Comparison of ENCODE assay signal across 28 cellular contexts in genomic region chr13:51981355-51981754, GRCh38. TPM values are rescaled to one million over a fixed set of nuclear protein-coding genes. Genes with fewer than 3 reads are reported as not detected.
A peak's percentile ranks its signal among the peaks of the same experiment; 100 is the strongest.
DNase-seq lines count a peak whose midpoint lies in the region; ATAC-seq, FAIRE-seq and TF ChIP-seq lines count a peak whose summit lies in the region.
"Had no signal": no experiment of that assay in that cellular context is flagged by ENCODE, and none has a peak within 500 bp of the region (broad histone marks: within the 10 kb centered on the region; RNA-seq: fewer than 3 reads in every experiment).

No MANE protein-coding gene starts in this region.

- no peak overlapping the region for H3K4me3 ChIP-seq in HepG2 (replicated peaks in 1 of 3; ENCODE audit: insufficient read depth in 1 of 3, low read depth in 2 of 3, low read length in 3 of 3)
- no peak overlapping the region for H3K4me3 ChIP-seq in right lobe of liver
- no peak overlapping the region for H3K4me3 ChIP-seq in cardiac fibroblast (replicated peaks in 1 of 2; ENCODE audit: low read depth in 2 of 2, low read length in 2 of 2)
- no peak overlapping the region for H3K4me3 ChIP-seq in BE2C (ENCODE audit: low read depth, low read length)
- H3K4me3 ChIP-seq in PC-3 (ENCODE audit: low read length), result no peak overlapping the region
- H3K4me3 ChIP-seq: left ventricle myocardium inferior, mucosa of descending colon, SJSA1, tibial artery had no signal

- H3K9me2 ChIP-seq in PC-3 (replicated peaks; ENCODE audit: low read length), result no peaks in the 10 kb centered on the region

- no peaks in the 10 kb centered on the region for H3K27me3 ChIP-seq in HepG2 (ENCODE audit: control insufficient read depth in 1 of 2, insufficient read depth in 2 of 2, low read length in 2 of 2)
- no peaks in the 10 kb centered on the region for H3K27me3 ChIP-seq in right lobe of liver
- H3K27me3 ChIP-seq in BE2C, result peaks cover 2% of the 10 kb centered on the region; the same call in 1 of the 2 replicates
- H3K27me3 ChIP-seq in PC-3 (ENCODE audit: low read length), result no peaks in the 10 kb centered on the region
- H3K27me3 ChIP-seq: tibial artery had no signal

- 82% methylated on average over 4 of the region's 4 CpGs for WGBS in HepG2 (ENCODE audit: low lambda C conversion rate)
- WGBS in right lobe of liver (ENCODE audit: insufficient coverage, low coverage, low lambda C conversion rate, missing lambda C conversion rate), result 79% methylated on average over 4 of the region's 4 CpGs

- H3K36me3 Mint-ChIP-seq in mesothelial cell of epicardium, result peaks cover 28% of the 10 kb centered on the region
- H3K36me3 Mint-ChIP-seq in activated naive CD4-positive, alpha-beta T cell treated with anti-CD3 and anti-CD28 coated beads for 36 hours (ENCODE audit: low read depth), result no peaks in the 10 kb centered on the region
- H3K36me3 Mint-ChIP-seq: activated naive CD8-positive, alpha-beta T cell treated with anti-CD3 and anti-CD28 coated beads, Interleukin-2, amount 10 ng/mL, durations not matched to agents 7 days and 5 days; IgD-negative memory B cell had no signal

- no peak for TF ChIP-seq EP300 in HepG2 (IDR thresholded peaks at IDR 0.05; ENCODE audit: low read depth in 2 of 2, low read length in 2 of 2)
- TF ChIP-seq EP300 in HepG2 (CRISPR knock-in tag; IDR thresholded peaks at IDR 0.05; ENCODE audit: borderline replicate concordance), result no peak

- peaks cover 88% of the 10 kb centered on the region for H3K4me1 ChIP-seq in HepG2 (ENCODE audit: insufficient read depth, low read length)
- H3K4me1 ChIP-seq in right lobe of liver, result peaks cover 0 to 18% (median 5%) of the 10 kb centered on the region in 4 donors
- no peaks in the 10 kb centered on the region for H3K4me1 ChIP-seq in BE2C
- H3K4me1 ChIP-seq in PC-3 (ENCODE audit: insufficient read depth, low read length), result no peaks in the 10 kb centered on the region
- H3K4me1 ChIP-seq: SJSA1 had no signal

- peaks cover 34% of the 10 kb centered on the region for H3K4me1 Mint-ChIP-seq in mesothelial cell of epicardium
- H3K4me1 Mint-ChIP-seq in activated naive CD4-positive, alpha-beta T cell treated with anti-CD3 and anti-CD28 coated beads for 36 hours (ENCODE audit: low read depth), result no peaks in the 10 kb centered on the region
- H3K4me1 Mint-ChIP-seq: activated naive CD8-positive, alpha-beta T cell treated with anti-CD3 and anti-CD28 coated beads, Interleukin-2, amount 10 ng/mL, durations not matched to agents 7 days and 5 days; IgD-negative memory B cell had no signal

- H4K20me1 ChIP-seq in HepG2 (ENCODE audit: insufficient read depth, low read length) (no peaks in the 10 kb centered on the region; the same call in 1 of the 2 replicates), PC-3 (ENCODE audit: low read length) (no peaks in the 10 kb centered on the region)

- TF ChIP-seq POLR2A in HepG2 (IDR thresholded peaks at IDR 0.05; ENCODE audit: insufficient read depth in 1 of 2, low read depth in 2 of 2, low read length in 2 of 2) (no peak), right lobe of liver (IDR thresholded peaks at IDR 0.05) (no peak), GM12892 (IDR thresholded peaks at IDR 0.05; ENCODE audit: low read depth, low read length) (no peak)

- H3K4me3 Mint-ChIP-seq in mesothelial cell of epicardium, result peak overlapping the region; percentile 33
- H3K4me3 Mint-ChIP-seq in activated naive CD4-positive, alpha-beta T cell treated with anti-CD3 and anti-CD28 coated beads for 36 hours, result no peak overlapping the region
- H3K4me3 Mint-ChIP-seq: activated naive CD8-positive, alpha-beta T cell treated with anti-CD3 and anti-CD28 coated beads, Interleukin-2, amount 10 ng/mL, durations not matched to agents 7 days and 5 days; activated T-helper 17 cell treated with anti-CD3 and anti-CD28 coated beads, Interleukin-2, amount 50 U/mL, for 72 hours; brain; IgD-negative memory B cell had no signal

- ATAC-seq in HepG2 (no peak), right lobe of liver (no peak), PC-3 (no peak)
- ATAC-seq: activated T-helper 17 cell treated with anti-CD3 and anti-CD28 coated beads, Interleukin-2, amount 50 U/mL, for 72 hours; mucosa of descending colon; stimulated activated naive CD8-positive, alpha-beta T cell treated with anti-CD3 and anti-CD28 coated beads, Interleukin-15, Interleukin-2, amounts not matched to agents 100 U/mL and 50 U/mL, for 24 hours had no signal

- H3K27ac ChIP-seq in HepG2 (ENCODE audit: extremely low read length, insufficient read depth, low read length), result no peak overlapping the region
- no peak overlapping the region for H3K27ac ChIP-seq in right lobe of liver
- H3K27ac ChIP-seq in PC-3 (ENCODE audit: low read length), result no peak overlapping the region
- H3K27ac ChIP-seq: HL-60, left ventricle myocardium inferior, SJSA1, tibial artery had no signal

- H3K4me2 ChIP-seq in HepG2 (ENCODE audit: low read depth, low read length), result 0 out of 2 replicates have a peak overlapping the region, but pooled peaks have one; percentile 27
- no peak overlapping the region for H3K4me2 ChIP-seq in PC-3 (ENCODE audit: low read length)

- no peak for TF ChIP-seq RAD21 in HepG2 (CRISPR knock-in tag; IDR thresholded peaks at IDR 0.05)

- no peak for FAIRE-seq in HepG2 (lab: Jason Lieb, UNC)
- FAIRE-seq in GM12892 (lab: Jason Lieb, UNC), result no peak
- FAIRE-seq: GM18507 had no signal

- CTCF ChIA-PET in HepG2 (lab: Yijun Ruan, JAX; ENCODE audit: low intra/inter-chr PET ratio, low total read pairs) (no interaction called here), PC-3 (lab: Charles Lee) (no interaction called here)
- CTCF ChIA-PET in activated naive CD4-positive, alpha-beta T cell treated with anti-CD3 and anti-CD28 coated beads for 36 hours (lab: Charles Lee), result interaction anchor here (1.0 kb wide), 3 partner anchors 10 to 146 kb away, joined by 3 read pairs; no protein-coding TSS in a partner anchor

- peak; percentile 34 for DNase-seq in HepG2 (ENCODE audit: low spot score)
- no peak for DNase-seq in right lobe of liver
- DNase-seq in cardiac fibroblast (ENCODE audit: low read depth in 2 of 2), result peak; percentile 19 to 25
- no peak for DNase-seq in mesothelial cell of epicardium (ENCODE audit: low spot score in 2 of 2, unreplicated experiment in 2 of 2)
- DNase-seq in activated naive CD4-positive, alpha-beta T cell treated with anti-CD3 and anti-CD28 coated beads for 36 hours, result no peak
- no peak for DNase-seq in BE2C
- no peak for DNase-seq in PC-3
- no peak for DNase-seq in GM12892 (ENCODE audit: insufficient read length)
- DNase-seq: ACHN; activated naive CD8-positive, alpha-beta T cell treated with anti-CD3 and anti-CD28 coated beads, Interleukin-2, amount 10 ng/mL, durations not matched to agents 7 days and 5 days; C1 segment of cervical spinal cord; dermis blood vessel endothelial cell; H7; left ventricle myocardium inferior; mucosa of descending colon; NCI-H1105 treated with DMSO at 0.1 percent for 48 hours; NCI-H2029 treated with DMSO at 0.1 percent for 48 hours; NCI-H446; stimulated activated CD4-positive, alpha-beta T cell treated with anti-CD3 and anti-CD28 coated beads, Interleukin-4, amount 100 ng/mL, for 24 hours; stimulated activated naive CD8-positive, alpha-beta T cell treated with anti-CD3 and anti-CD28 coated beads, Interleukin-15, Interleukin-2, amounts not matched to agents 100 U/mL and 50 U/mL, for 24 hours; T-helper 2 cell; tibial artery had no signal

- no peaks in the 10 kb centered on the region for H3K9me3 ChIP-seq in HepG2 (ENCODE audit: low read length)
- H3K9me3 ChIP-seq in right lobe of liver, result no peaks in the 10 kb centered on the region
- H3K9me3 ChIP-seq in BE2C, result no peaks in the 10 kb centered on the region
- H3K9me3 ChIP-seq in PC-3 (ENCODE audit: low read length), result no peaks in the 10 kb centered on the region
- H3K9me3 ChIP-seq: mucosa of descending colon, SJSA1, tibial artery had no signal

- no peak for TF ChIP-seq CTCF in HepG2 (CRISPR knock-in tag; IDR thresholded peaks at IDR 0.05)
- no peak for TF ChIP-seq CTCF in right lobe of liver (IDR thresholded peaks at IDR 0.05)
- no peak for TF ChIP-seq CTCF in cardiac fibroblast (IDR thresholded peaks at IDR 0.05; ENCODE audit: low read depth, low read length)
- TF ChIP-seq CTCF in mesothelial cell of epicardium (IDR thresholded peaks at IDR 0.05; ENCODE audit: unreplicated experiment), result no peak
- TF ChIP-seq CTCF in BE2C (IDR thresholded peaks at IDR 0.05; ENCODE audit: low read depth, low read length), result no peak
- no peak for TF ChIP-seq CTCF in PC-3 (conservative IDR thresholded peaks at IDR 0.05; ENCODE audit: low read depth, low read length)

- H3K27me3 Mint-ChIP-seq in mesothelial cell of epicardium (ENCODE audit: low read depth), result no peaks in the 10 kb centered on the region
- H3K27me3 Mint-ChIP-seq in activated naive CD4-positive, alpha-beta T cell treated with anti-CD3 and anti-CD28 coated beads for 36 hours (ENCODE audit: low read depth), result no peaks in the 10 kb centered on the region
- H3K27me3 Mint-ChIP-seq: brain had no signal

- peaks cover 29% of the 10 kb centered on the region for H3K9me3 Mint-ChIP-seq in mesothelial cell of epicardium
- peaks cover 3% of the 10 kb centered on the region for H3K9me3 Mint-ChIP-seq in activated naive CD4-positive, alpha-beta T cell treated with anti-CD3 and anti-CD28 coated beads for 36 hours
- H3K9me3 Mint-ChIP-seq: activated naive CD8-positive, alpha-beta T cell treated with anti-CD3 and anti-CD28 coated beads, Interleukin-2, amount 10 ng/mL, durations not matched to agents 7 days and 5 days; IgD-negative memory B cell had no signal

- H3K36me3 ChIP-seq in HepG2 (replicated peaks in 1 of 2; ENCODE audit: control insufficient read depth in 1 of 2, insufficient read depth in 2 of 2, low read length in 2 of 2) (no peaks in the 10 kb centered on the region; a peak in 1 of 5 replicates), right lobe of liver (no peaks in the 10 kb centered on the region), BE2C (no peaks in the 10 kb centered on the region), PC-3 (ENCODE audit: low read depth, low read length) (no peaks in the 10 kb centered on the region)
- H3K36me3 ChIP-seq: left ventricle myocardium inferior, SJSA1, tibial artery had no signal

- H3K79me2 ChIP-seq in HepG2 (ENCODE audit: insufficient read depth, low read length) (peaks cover 92% of the 10 kb centered on the region), PC-3 (ENCODE audit: low read length) (no peaks in the 10 kb centered on the region)

- H3F3A ChIP-seq in PC-3 (ENCODE audit: low read length, unreplicated experiment), result no peaks in the 10 kb centered on the region

- BruUV-seq in HepG2 (replicated peaks; lab: Mats Ljungman, UMichigan) (no TSS peak), PC-3 (replicated peaks; lab: Mats Ljungman, UMichigan) (no TSS peak)

- H3K27ac Mint-ChIP-seq in mesothelial cell of epicardium, result peak overlapping the region; percentile 95
- no peak overlapping the region for H3K27ac Mint-ChIP-seq in activated naive CD4-positive, alpha-beta T cell treated with anti-CD3 and anti-CD28 coated beads for 36 hours
- H3K27ac Mint-ChIP-seq: activated naive CD8-positive, alpha-beta T cell treated with anti-CD3 and anti-CD28 coated beads, Interleukin-2, amount 10 ng/mL, durations not matched to agents 7 days and 5 days; activated T-helper 17 cell treated with anti-CD3 and anti-CD28 coated beads, Interleukin-2, amount 50 U/mL, for 72 hours; brain; IgD-negative memory B cell had no signal

- in situ Hi-C loops in HepG2 (cut with HindIII; ENCODE audit: extremely low pct_ligation_motif_present, low pct_unique_long_range_greater_than_20kb), result no loop called here

- intact Hi-C loops in HepG2 (cut with micrococcal nuclease; ENCODE audit: unreplicated experiment), result no loop called here
- intact Hi-C loops in right lobe of liver (cut with DNase I), result no loop called here
- intact Hi-C loops in activated naive CD4-positive, alpha-beta T cell treated with anti-CD3 and anti-CD28 coated beads for 36 hours (cut with micrococcal nuclease), result no loop called here
- intact Hi-C loops in PC-3 (cut with micrococcal nuclease), result no loop called here

- POLR2A ChIA-PET in HepG2 (lab: Yijun Ruan, JAX), result interaction anchor here (1.0 to 1.2 kb wide), 2 partner anchors 11 to 17 kb away, joined by 3 to 5 read pairs; no protein-coding TSS in a partner anchor
- POLR2A ChIA-PET in PC-3 (lab: Charles Lee; ENCODE audit: unreplicated experiment), result no interaction called here

- H2AFZ ChIP-seq in HepG2 (ENCODE audit: low read length) (no peak overlapping the region), PC-3 (ENCODE audit: low read length) (no peak overlapping the region)

- no peak overlapping the region for H3K9ac ChIP-seq in HepG2 (ENCODE audit: insufficient read depth, low read depth, low read length)
- H3K9ac ChIP-seq in PC-3 (ENCODE audit: low read length), result no peak overlapping the region

RNA-seq across cellular contexts. Expression of gene ATP7B, which starts 29.9 kb away (rescaled TPM):
- total RNA-seq in HepG2 (2016; rRNA removed; fragmentation: Illumina TruSeq; extraction: Trizol) (39.6 and 57.4 TPM in 2 replicates), right lobe of liver (10 to 100 TPM; 17.1 to 27.6 (median 21.6) TPM), mesothelial cell of epicardium (133 to 142 TPM (median 137 TPM) in 3 replicates), PC-3 (2014; rRNA removed) (4.4 and 5.2 TPM in 2 replicates)
- 10.1 and 11.9 TPM in 2 replicates for total RNA-seq in HepG2 (2016; cell fraction: cytosol; rRNA removed; fragmentation: Illumina TruSeq; extraction: Trizol; ENCODE audit: low read depth)
- 33.4 and 54.9 TPM in 2 replicates for total RNA-seq in HepG2 (2016; cell fraction: insoluble cytoplasmic fraction; rRNA removed; fragmentation: Illumina TruSeq; extraction: Trizol)
- 16.7 and 17.9 TPM in 2 replicates for total RNA-seq in HepG2 (2016; cell fraction: membrane; rRNA removed; fragmentation: Illumina TruSeq; extraction: Trizol)
- total RNA-seq in HepG2 (2016; cell fraction: nucleus; rRNA removed; fragmentation: Illumina TruSeq; extraction: Trizol), result 94.0 and 111 TPM in 2 replicates
- 31.8 and 42.1 TPM in 2 replicates for polyA plus RNA-seq in HepG2 (2011; rRNA removed)
- 20.2 and 23.3 TPM in 2 replicates for polyA plus RNA-seq in HepG2 (2011; cell fraction: cytosol; rRNA removed)
- 94.2 and 94.4 TPM in 2 replicates for polyA plus RNA-seq in HepG2 (2011; cell fraction: nucleus; rRNA removed)
- polyA plus RNA-seq in HepG2 (2012), result 25.2 and 29.1 TPM in 2 replicates
- polyA plus RNA-seq in HepG2 (2016; cell fraction: cytosol; fragmentation: Illumina TruSeq; extraction: Trizol; ENCODE audit: low read depth), result 2.3 and 2.5 TPM in 2 replicates
- 19.5 and 23.2 TPM in 2 replicates for polyA plus RNA-seq in HepG2 (2016; cell fraction: insoluble cytoplasmic fraction; fragmentation: Illumina TruSeq; extraction: Trizol; ENCODE audit: low read depth)
- polyA plus RNA-seq in HepG2 (2016; cell fraction: membrane; fragmentation: Illumina TruSeq; extraction: Trizol; ENCODE audit: low read depth), result 4.8 and 6.1 TPM in 2 replicates
- polyA plus RNA-seq in HepG2 (2016; cell fraction: nucleus; fragmentation: Illumina TruSeq; extraction: Trizol; ENCODE audit: insufficient read depth, low read depth), result 81.9 and 85.2 TPM in 2 replicates
- polyA minus RNA-seq in HepG2 (2011; rRNA and poly(A)+ RNA removed; ENCODE audit: low replicate concordance), result 4.3 and 98.2 TPM in 2 replicates
- 26.0 and 31.1 TPM in 2 replicates for polyA minus RNA-seq in HepG2 (2011; cell fraction: cytosol; rRNA and poly(A)+ RNA removed)
- polyA minus RNA-seq in HepG2 (2011; cell fraction: nucleus; rRNA and poly(A)+ RNA removed), result 161 and 194 TPM in 2 replicates
- total RNA-seq in activated naive CD4-positive, alpha-beta T cell treated with anti-CD3 and anti-CD28 coated beads for 36 hours, result under 1 TPM; 0.69 to 0.74 TPM
- 2.6 TPM for polyA plus RNA-seq in BE2C (2012; ENCODE audit: insufficient read depth, insufficient read length, low read depth)
- polyA plus RNA-seq in GM12892 (2012; ENCODE audit: missing spikeins), result 0.15 TPM
- polyA plus RNA-seq: IgD-negative memory B cell had no signal

RNA-seq across cellular contexts. Expression of gene ALG11, which starts 30.8 kb away (rescaled TPM):
- total RNA-seq in HepG2 (2016; rRNA removed; fragmentation: Illumina TruSeq; extraction: Trizol), result 25.4 and 27.9 TPM in 2 replicates
- 3.5 and 4.5 TPM in 2 replicates for total RNA-seq in HepG2 (2016; cell fraction: cytosol; rRNA removed; fragmentation: Illumina TruSeq; extraction: Trizol; ENCODE audit: low read depth)
- 21.3 and 28.9 TPM in 2 replicates for total RNA-seq in HepG2 (2016; cell fraction: insoluble cytoplasmic fraction; rRNA removed; fragmentation: Illumina TruSeq; extraction: Trizol)
- total RNA-seq in HepG2 (2016; cell fraction: membrane; rRNA removed; fragmentation: Illumina TruSeq; extraction: Trizol), result 7.5 and 8.2 TPM in 2 replicates
- total RNA-seq in HepG2 (2016; cell fraction: nucleus; rRNA removed; fragmentation: Illumina TruSeq; extraction: Trizol), result 38.9 and 48.6 TPM in 2 replicates
- polyA plus RNA-seq in HepG2 (2011; rRNA removed), result 12.0 and 14.7 TPM in 2 replicates
- polyA plus RNA-seq in HepG2 (2011; cell fraction: cytosol; rRNA removed), result 5.7 and 9.7 TPM in 2 replicates
- polyA plus RNA-seq in HepG2 (2011; cell fraction: nucleus; rRNA removed), result 10.5 and 11.6 TPM in 2 replicates
- 24.5 and 36.1 TPM in 2 replicates for polyA plus RNA-seq in HepG2 (2012)
- 3.2 and 4.3 TPM in 2 replicates for polyA plus RNA-seq in HepG2 (2016; cell fraction: cytosol; fragmentation: Illumina TruSeq; extraction: Trizol; ENCODE audit: low read depth)
- polyA plus RNA-seq in HepG2 (2016; cell fraction: insoluble cytoplasmic fraction; fragmentation: Illumina TruSeq; extraction: Trizol; ENCODE audit: low read depth), result 13.7 and 16.7 TPM in 2 replicates
- 4.4 and 4.9 TPM in 2 replicates for polyA plus RNA-seq in HepG2 (2016; cell fraction: membrane; fragmentation: Illumina TruSeq; extraction: Trizol; ENCODE audit: low read depth)
- polyA plus RNA-seq in HepG2 (2016; cell fraction: nucleus; fragmentation: Illumina TruSeq; extraction: Trizol; ENCODE audit: insufficient read depth, low read depth), result 43.5 and 45.8 TPM in 2 replicates
- 5.8 and 14.8 TPM in 2 replicates for polyA minus RNA-seq in HepG2 (2011; rRNA and poly(A)+ RNA removed; ENCODE audit: low replicate concordance)
- polyA minus RNA-seq in HepG2 (2011; cell fraction: cytosol; rRNA and poly(A)+ RNA removed), result 14.0 and 18.1 TPM in 2 replicates
- polyA minus RNA-seq in HepG2 (2011; cell fraction: nucleus; rRNA and poly(A)+ RNA removed), result 39.9 and 41.6 TPM in 2 replicates
- 10 to 100 TPM in 5 of 6 experiments, 1 to 10 TPM in 1; 8.8 to 23.0 (median 15.4) TPM for total RNA-seq in right lobe of liver
- 65.7 to 68.7 TPM (median 66.2 TPM) in 3 replicates for total RNA-seq in mesothelial cell of epicardium
- 10 to 100 TPM; 12.6 to 15.6 TPM for total RNA-seq in activated naive CD4-positive, alpha-beta T cell treated with anti-CD3 and anti-CD28 coated beads for 36 hours
- 22.4 TPM for polyA plus RNA-seq in BE2C (2012; ENCODE audit: insufficient read depth, insufficient read length, low read depth)
- total RNA-seq in PC-3 (2014; rRNA removed), result 7.3 and 9.0 TPM in 2 replicates
- polyA plus RNA-seq in GM12892 (2012; ENCODE audit: missing spikeins), result 14.7 TPM

RNA-seq across cellular contexts. Expression of gene UTP14C, which starts 43.1 kb away (rescaled TPM):
- total RNA-seq in HepG2 (2016; rRNA removed; fragmentation: Illumina TruSeq; extraction: Trizol) (11.0 and 12.2 TPM in 2 replicates), right lobe of liver (10 to 100 TPM in 5 of 6 experiments, 1 to 10 TPM in 1; 8.1 to 10.9 (median 10.4) TPM), mesothelial cell of epicardium (24.8 to 27.1 TPM (median 25.3 TPM) in 3 replicates), PC-3 (2014; rRNA removed) (5.0 and 7.4 TPM in 2 replicates)
- 0.71 and 0.88 TPM in 2 replicates for total RNA-seq in HepG2 (2016; cell fraction: cytosol; rRNA removed; fragmentation: Illumina TruSeq; extraction: Trizol; ENCODE audit: low read depth)
- total RNA-seq in HepG2 (2016; cell fraction: insoluble cytoplasmic fraction; rRNA removed; fragmentation: Illumina TruSeq; extraction: Trizol), result 10.2 and 12.1 TPM in 2 replicates
- total RNA-seq in HepG2 (2016; cell fraction: membrane; rRNA removed; fragmentation: Illumina TruSeq; extraction: Trizol), result 4.4 and 4.7 TPM in 2 replicates
- total RNA-seq in HepG2 (2016; cell fraction: nucleus; rRNA removed; fragmentation: Illumina TruSeq; extraction: Trizol), result 13.5 and 14.9 TPM in 2 replicates
- polyA plus RNA-seq in HepG2 (2011; rRNA removed), result 7.0 and 8.8 TPM in 2 replicates
- 4.3 and 6.8 TPM in 2 replicates for polyA plus RNA-seq in HepG2 (2011; cell fraction: cytosol; rRNA removed)
- 2.9 and 3.7 TPM in 2 replicates for polyA plus RNA-seq in HepG2 (2011; cell fraction: nucleus; rRNA removed)
- polyA plus RNA-seq in HepG2 (2012), result 7.5 and 9.1 TPM in 2 replicates
- 0.44 and 0.53 TPM in 2 replicates for polyA plus RNA-seq in HepG2 (2016; cell fraction: cytosol; fragmentation: Illumina TruSeq; extraction: Trizol; ENCODE audit: low read depth)
- 7.8 and 8.1 TPM in 2 replicates for polyA plus RNA-seq in HepG2 (2016; cell fraction: insoluble cytoplasmic fraction; fragmentation: Illumina TruSeq; extraction: Trizol; ENCODE audit: low read depth)
- 1.1 and 1.5 TPM in 2 replicates for polyA plus RNA-seq in HepG2 (2016; cell fraction: membrane; fragmentation: Illumina TruSeq; extraction: Trizol; ENCODE audit: low read depth)
- polyA plus RNA-seq in HepG2 (2016; cell fraction: nucleus; fragmentation: Illumina TruSeq; extraction: Trizol; ENCODE audit: insufficient read depth, low read depth), result 12.9 and 16.2 TPM in 2 replicates
- 4.6 and 7.0 TPM in 2 replicates for polyA minus RNA-seq in HepG2 (2011; rRNA and poly(A)+ RNA removed; ENCODE audit: low replicate concordance)
- polyA minus RNA-seq in HepG2 (2011; cell fraction: cytosol; rRNA and poly(A)+ RNA removed), result 8.8 and 10.3 TPM in 2 replicates
- polyA minus RNA-seq in HepG2 (2011; cell fraction: nucleus; rRNA and poly(A)+ RNA removed), result 10.0 and 14.9 TPM in 2 replicates
- 1 to 10 TPM; 4.5 to 5.1 TPM for total RNA-seq in activated naive CD4-positive, alpha-beta T cell treated with anti-CD3 and anti-CD28 coated beads for 36 hours
- 11.5 TPM for polyA plus RNA-seq in BE2C (2012; ENCODE audit: insufficient read depth, insufficient read length, low read depth)
- polyA plus RNA-seq in GM12892 (2012; ENCODE audit: missing spikeins), result 3.9 TPM

Comparison
In these comparisons a context has a peak if more than half of its experiments do, and no peak if none do; other contexts are left out.
1. DNase-seq: peak in HepG2 (single experiment) and cardiac fibroblast (2 of 2); none in right lobe of liver (0 of 3), mesothelial cell of epicardium (0 of 2), activated naive CD4-positive, alpha-beta T cell treated with anti-CD3 and anti-CD28 coated beads for 36 hours (single experiment), BE2C (single experiment), PC-3 (single experiment) and GM12892 (single experiment).